8 cellular contexts compared by ENCODE assay signal in the genomic region with DNA sequence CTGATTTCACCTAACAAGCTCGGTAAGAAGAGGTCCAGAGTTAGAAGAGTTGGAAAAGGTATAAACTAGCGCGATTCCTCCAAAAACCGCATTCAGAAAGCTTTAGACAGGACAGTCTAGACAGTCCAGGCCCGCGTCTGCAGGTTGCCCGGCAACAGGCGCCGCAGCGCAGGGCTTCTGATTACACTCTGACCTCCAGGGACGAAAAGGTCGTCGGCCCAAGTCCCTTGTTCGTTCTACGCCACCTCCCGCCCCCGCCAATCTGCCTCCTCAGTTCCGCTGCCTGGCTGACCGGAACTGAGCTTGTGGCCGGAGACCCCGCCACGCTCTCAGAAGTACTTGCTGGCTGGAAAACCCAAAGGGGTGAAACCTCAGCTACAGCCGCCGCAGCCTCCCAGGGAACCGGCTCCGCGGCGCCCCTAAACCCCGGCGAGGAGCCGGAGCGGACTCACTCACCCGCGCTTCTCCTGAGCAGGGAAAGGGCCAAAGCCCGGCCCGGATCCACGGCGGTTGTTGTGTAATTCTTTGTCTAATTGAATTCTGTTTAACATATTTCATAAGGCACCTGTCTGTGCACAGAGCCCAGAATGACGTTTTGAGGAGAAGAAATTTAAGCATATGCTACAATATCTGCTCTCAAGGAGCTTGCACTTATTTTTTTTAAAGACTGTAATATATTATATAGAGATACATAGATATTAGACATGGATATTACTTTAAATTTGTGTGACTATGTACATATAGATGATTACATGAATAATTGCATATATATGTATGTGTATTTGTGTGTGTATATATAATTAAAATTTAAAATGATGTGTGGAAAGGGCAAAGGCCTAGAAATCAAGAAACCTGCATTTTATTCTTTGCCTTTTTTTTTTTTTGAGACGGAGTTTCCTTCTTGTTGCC. TPM values are rescaled to one million over a fixed set of nuclear protein-coding genes. Genes with fewer than 3 reads are reported as not detected.
A peak's percentile ranks its signal among the peaks of the same experiment; 100 is the strongest.
DNase-seq lines count a peak whose midpoint lies in the region; ATAC-seq and TF ChIP-seq lines count a peak whose summit lies in the region.

Gene CAPS2 (minus strand): TSS at position 407 of the 909 bp plus-strand sequence. CDS start 3,826 bp downstream, outside the sequence.

- no peak for TF ChIP-seq CTCF in epithelial cell of proximal tubule (conservative IDR thresholded peaks at IDR 0.05; ENCODE audit: low read depth, low read length)

- DNase-seq in Caki2 (ENCODE audit: low read depth): peak; percentile 87
- DNase-seq in HS-27A (ENCODE audit: low read depth): peak; percentile 51
- peak; percentile 71 for DNase-seq in NOMO-1 treated with dmso at 0.1 percent for 144 hours (lab: John Stamatoyannopoulos, UW; ENCODE audit: unreplicated experiment)
- DNase-seq in activated CD8-positive, alpha-beta memory T cell treated with anti-CD3 and anti-CD28 coated beads, Interleukin-2, amount 50 U/mL, for 48 hours: peak; percentile 81
- no peak for DNase-seq in epithelial cell of proximal tubule (ENCODE audit: low read depth)
- peak; percentile 79 for DNase-seq in mucosa of gallbladder (ENCODE audit: low spot score)
- DNase-seq in stimulated activated CD8-positive, alpha-beta memory T cell treated with anti-CD3 and anti-CD28 coated beads, Interleukin-7, amount 100 ng/mL, for 24 hours (ENCODE audit: low read depth): peak; percentile 37

- in situ Hi-C loops in Caki2 (cut with HindIII; ENCODE audit: low pct_unique_long_range_greater_than_20kb, low sequenced_read_pairs): no loop called here

- peak within 1 kb of the TSS; percentile 72 for H3K4me3 ChIP-seq in epithelial cell of proximal tubule (ENCODE audit: low read depth, low read length)

- ATAC-seq in GM21360 (IDR thresholded peaks at IDR 0.05; ENCODE audit: unreplicated experiment): peak; percentile 84

RNA-seq across cellular contexts. Expression of gene CAPS2, which starts in this region (rescaled TPM):
- 2.8 and 5.8 TPM in 2 replicates for total RNA-seq in Caki2 (2014; rRNA removed; shearing (Covaris generic); ENCODE audit: low replicate concordance)
- total RNA-seq in epithelial cell of proximal tubule (0.06 and 1.7 TPM in 2 replicates), mucosa of gallbladder (12.4 TPM)
